In the genomic region with DNA sequence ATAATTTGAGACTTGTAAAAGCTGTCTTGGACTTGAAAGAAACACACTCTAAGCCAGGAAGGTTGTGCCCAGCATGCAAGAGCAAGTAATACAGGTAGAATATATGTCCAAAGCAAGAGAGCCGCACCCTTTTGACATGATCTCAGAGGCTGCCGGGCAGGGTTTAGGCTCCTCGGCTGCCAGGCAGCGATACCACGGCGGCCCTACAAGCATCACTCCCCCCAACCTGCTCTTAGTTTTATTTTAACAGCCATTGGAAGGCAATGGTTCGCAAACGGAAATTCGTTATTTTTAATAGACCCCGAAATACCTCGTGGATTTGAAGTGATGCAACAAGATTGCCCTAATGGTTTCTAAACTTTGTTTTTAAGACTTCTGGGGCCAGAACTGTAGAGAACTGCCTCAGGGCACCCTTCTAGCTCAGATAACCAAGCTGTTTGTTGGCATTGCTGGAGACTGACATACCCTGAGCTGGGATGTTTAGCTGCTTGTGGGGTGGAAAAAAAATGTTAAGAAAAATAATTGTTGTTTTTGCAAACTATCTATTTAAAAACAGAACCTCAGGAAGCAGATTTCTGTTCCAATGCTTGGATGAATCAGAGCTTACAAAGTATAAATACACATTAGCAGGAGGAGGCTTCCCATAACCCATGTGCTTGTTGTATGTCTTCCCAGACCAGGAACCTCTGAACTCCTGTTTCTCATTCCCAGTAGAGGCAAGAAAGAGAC, we compare ENCODE assay signal across 12 cellular contexts. TPM values are rescaled to one million over a fixed set of nuclear protein-coding genes. Genes with fewer than 3 reads are reported as not detected.
DNase-seq lines count a peak whose midpoint lies in the region; ATAC-seq and TF ChIP-seq lines count a peak whose summit lies in the region.
"Had no signal": no experiment of that assay in that cellular context is flagged by ENCODE, and none has a peak within 500 bp of the region (broad histone marks: within the 10 kb centered on the region; RNA-seq: fewer than 3 reads in every experiment).

No MANE protein-coding gene starts in this region.

- peaks cover 11% of the 10 kb centered on the region for H3F3A ChIP-seq in GM23248 (ENCODE audit: insufficient read depth)

- H3K4me2 ChIP-seq in GM23248 (ENCODE audit: unreplicated experiment), result no peak overlapping the region

- H3K4me3 ChIP-seq in GM23248 (no peak overlapping the region), astrocyte of the cerebellum (ENCODE audit: low read depth, low read length) (no peak overlapping the region), gastroesophageal sphincter (no peak overlapping the region), skin epidermis (no peak overlapping the region)

- in situ Hi-C loops in GM23248 (cut with MboI) (no loop called here), astrocyte of the cerebellum (cut with HindIII; ENCODE audit: low sequenced_read_pairs) (no loop called here)

- ATAC-seq in gastroesophageal sphincter (no peak), HG03280 (IDR thresholded peaks at IDR 0.05; ENCODE audit: unreplicated experiment) (no peak)
- ATAC-seq: T-cell had no signal

- no peaks in the 10 kb centered on the region for H4K20me1 ChIP-seq in GM23248 (ENCODE audit: insufficient read depth)

- H3K4me1 ChIP-seq in GM23248 (ENCODE audit: insufficient read depth) (peaks cover 26% of the 10 kb centered on the region), gastroesophageal sphincter (peaks cover 0 to 60% (median 20%) of the 10 kb centered on the region in 3 donors)

- H3K36me3 ChIP-seq in GM23248 (ENCODE audit: low read depth) (no peaks in the 10 kb centered on the region), gastroesophageal sphincter (peaks cover 0 to 10% of the 10 kb centered on the region in 2 donors)

- H3K9ac ChIP-seq in GM23248, result no peak overlapping the region

- H3K27me3 ChIP-seq in GM23248 (replicated peaks; ENCODE audit: insufficient read depth) (no peaks in the 10 kb centered on the region), gastroesophageal sphincter (no peaks in the 10 kb centered on the region)

- H3K9me3 ChIP-seq in GM23248 (ENCODE audit: low read depth) (no peaks in the 10 kb centered on the region), gastroesophageal sphincter (no peaks in the 10 kb centered on the region)

- TF ChIP-seq EP300 in gastroesophageal sphincter (IDR thresholded peaks at IDR 0.05), result no peak

- DNase-seq in GM23248 (peak; percentile 43), astrocyte of the cerebellum (ENCODE audit: low read depth) (peak; percentile 64), GM20000 (ENCODE audit: low spot score) (no peak), HuH-7.5 (ENCODE audit: low spot score) (no peak)
- DNase-seq in activated CD4-positive, alpha-beta T cell treated with anti-CD3 and anti-CD28 coated beads, Interleukin-2, amount 50 U/mL, for 4 hours, result no peak
- DNase-seq: DMS79 treated with DMSO at 0.1 percent for 48 hours; NCI-H524 treated with DMSO at 0.1 percent for 48 hours; stimulated activated CD4-positive, alpha-beta T cell treated with anti-CD3 and anti-CD28 coated beads, Interleukin-2, amount 100 ng/mL, for 48 hours; T-cell had no signal

- no peak overlapping the region for H2AFZ ChIP-seq in GM23248

- WGBS in GM23248 (ENCODE audit: low coverage in 1 of 2, low lambda C conversion rate in 2 of 2, missing lambda C conversion rate in 2 of 2), 2 experiments, result 91 to 93% methylated on average over 11 of the region's 11 CpGs
- 72 to 75% methylated on average over 6 to 10 of the region's 11 CpGs for WGBS in gastroesophageal sphincter (ENCODE audit: low coverage in 1 of 2), 2 donors

- no peaks in the 10 kb centered on the region for H3K79me2 ChIP-seq in GM23248 (ENCODE audit: insufficient read depth)

- H3K27ac ChIP-seq in GM23248, result no peak overlapping the region
- peak overlapping the region in 3 of 4 donors; percentile 40 to 70 (median 67) for H3K27ac ChIP-seq in gastroesophageal sphincter
- peak overlapping the region in 19 of 21 experiments; percentile 21 to 82 (median 67) for H3K27ac ChIP-seq in skin epidermis

- TF ChIP-seq POLR2A in gastroesophageal sphincter (IDR thresholded peaks at IDR 0.05), result no peak

- no peaks in the 10 kb centered on the region for H3K9me2 ChIP-seq in GM23248 (ENCODE audit: insufficient read depth)

- TF ChIP-seq CTCF in astrocyte of the cerebellum (IDR thresholded peaks at IDR 0.05; ENCODE audit: low read depth, low read length, missing control alignments) (no peak), gastroesophageal sphincter (IDR thresholded peaks at IDR 0.05) (no peak), GM20000 (IDR thresholded peaks at IDR 0.05; ENCODE audit: extremely low read depth, missing control alignments) (no peak)

RNA-seq across cellular contexts. Expression of a gene that starts 39.0 kb away (rescaled TPM):
- 4.8 and 8.4 TPM in 2 replicates for total RNA-seq in GM23248 (2014; rRNA removed; shearing (Covaris generic))
- 0.98 and 1.2 TPM in 2 replicates for polyA plus RNA-seq in GM23248 (2016; fragmentation: Nextera tagmentation; extraction: Ambion mirVana)
- 10 to 100 TPM; 34.3 to 81.9 (median 45.7) TPM for total RNA-seq in gastroesophageal sphincter

Comparison
In these comparisons a context has a peak if more than half of its experiments do, and no peak if none do; other contexts are left out.
1. DNase-seq: peak in GM23248 (single experiment) and astrocyte of the cerebellum (single experiment); none in activated CD4-positive, alpha-beta T cell treated with anti-CD3 and anti-CD28 coated beads, Interleukin-2, amount 50 U/mL, for 4 hours (0 of 2), GM20000 (single experiment) and HuH-7.5 (single experiment).